Comparison of ENCODE assay signal across 23 cellular contexts in the genomic region with DNA sequence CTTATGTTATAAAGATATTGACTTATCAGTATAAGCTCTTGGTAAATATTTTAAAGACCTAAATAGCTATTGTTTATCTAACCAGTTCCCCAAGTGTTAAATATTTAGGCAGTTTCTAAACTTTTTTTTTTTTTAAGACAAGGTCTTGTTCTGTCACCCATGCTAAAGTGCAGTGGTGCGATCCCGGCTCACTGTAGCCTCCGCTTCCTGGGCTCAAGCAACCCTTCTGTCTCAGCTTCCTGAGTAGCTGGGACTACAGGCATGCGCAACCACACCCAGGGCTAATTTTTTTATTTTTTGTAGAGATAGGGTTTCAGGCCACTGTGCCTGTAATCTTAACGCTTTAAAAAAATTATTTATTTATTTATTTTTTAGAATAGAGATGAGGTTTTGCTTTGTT. TPM values are rescaled to one million over a fixed set of nuclear protein-coding genes. Genes with fewer than 3 reads are reported as not detected.
"Had no signal": no experiment of that assay in that cellular context is flagged by ENCODE, and none has a peak within 500 bp of the region (broad histone marks: within the 10 kb centered on the region; RNA-seq: fewer than 3 reads in every experiment).

No MANE protein-coding gene starts in this region.

- H3K36me3 Mint-ChIP-seq: activated CD8-positive, alpha-beta memory T cell treated with anti-CD3 and anti-CD28 coated beads, Interleukin-2, amount 10 ng/mL, durations not matched to agents 7 days and 5 days; activated naive CD8-positive, alpha-beta T cell treated with anti-CD3 and anti-CD28 coated beads, Interleukin-2, amount 10 ng/mL, durations not matched to agents 7 days and 5 days; natural killer cell treated with Interleukin-12 subunit alpha and Interleukin-12 subunit beta and Interleukin-15 and Interleukin-18, amount 100 ng/mL, for 72 hours had no signal

- DNase-seq: activated CD4-positive, alpha-beta memory T cell treated with anti-CD3 and anti-CD28 coated beads, Interleukin-2, amount 10 ng/mL, durations not matched to agents 7 days and 5 days; activated CD4-positive, alpha-beta T cell treated with anti-CD3 and anti-CD28 coated beads for 48 hours; activated CD4-positive, CD25-positive, alpha-beta regulatory T cell; activated CD8-positive, alpha-beta memory T cell treated with anti-CD3 and anti-CD28 coated beads, Interleukin-2, amount 10 ng/mL, durations not matched to agents 7 days and 5 days; activated naive CD4-positive, alpha-beta T cell treated with Interleukin-2 at 50 U/mL for 16 hours; activated naive CD8-positive, alpha-beta T cell treated with anti-CD3 and anti-CD28 coated beads, Interleukin-2, amount 10 ng/mL, durations not matched to agents 7 days and 5 days; amygdala; dermis blood vessel endothelial cell; effector memory CD4-positive, alpha-beta T cell; esophagus squamous epithelium; immature natural killer cell; kidney glomerular epithelial cell; retina; transverse colon had no signal

- H3K4me1 ChIP-seq: transverse colon, vagina had no signal

- H3K4me3 Mint-ChIP-seq: activated CD4-positive, alpha-beta memory T cell treated with anti-CD3 and anti-CD28 coated beads, Interleukin-2, amount 10 ng/mL, durations not matched to agents 7 days and 5 days; activated CD8-positive, alpha-beta memory T cell treated with anti-CD3 and anti-CD28 coated beads, Interleukin-2, amount 10 ng/mL, durations not matched to agents 7 days and 5 days; activated naive CD8-positive, alpha-beta T cell treated with anti-CD3 and anti-CD28 coated beads, Interleukin-2, amount 10 ng/mL, durations not matched to agents 7 days and 5 days; immature natural killer cell; natural killer cell treated with Interleukin-12 subunit alpha and Interleukin-12 subunit beta and Interleukin-15 and Interleukin-18, amount 100 ng/mL, for 72 hours; stimulated activated naive CD8-positive, alpha-beta T cell treated with anti-CD3 and anti-CD28 coated beads, Interleukin-15, Interleukin-2, amounts not matched to agents 100 ng/mL and 50 ng/mL, for 24 hours had no signal

- H3K27me3 Mint-ChIP-seq: activated CD4-positive, alpha-beta memory T cell treated with anti-CD3 and anti-CD28 coated beads, Interleukin-2, amount 10 ng/mL, durations not matched to agents 7 days and 5 days; activated CD8-positive, alpha-beta memory T cell treated with anti-CD3 and anti-CD28 coated beads, Interleukin-2, amount 10 ng/mL, durations not matched to agents 7 days and 5 days; activated naive CD8-positive, alpha-beta T cell treated with anti-CD3 and anti-CD28 coated beads, Interleukin-2, amount 10 ng/mL, durations not matched to agents 7 days and 5 days; natural killer cell treated with Interleukin-12 subunit alpha and Interleukin-12 subunit beta and Interleukin-15 and Interleukin-18, amount 100 ng/mL, for 72 hours; stimulated activated naive CD8-positive, alpha-beta T cell treated with anti-CD3 and anti-CD28 coated beads, Interleukin-15, Interleukin-2, amounts not matched to agents 100 ng/mL and 50 ng/mL, for 24 hours had no signal

- H3K9me3 ChIP-seq: esophagus squamous epithelium, neutrophil, transverse colon, vagina had no signal

- H3K4me3 ChIP-seq: cardiac muscle cell, esophagus squamous epithelium, transverse colon, vagina had no signal

- H3K27ac ChIP-seq: cardiac muscle cell, esophagus squamous epithelium, neutrophil, transverse colon, vagina had no signal

- H3K27ac Mint-ChIP-seq: activated CD4-positive, alpha-beta memory T cell treated with anti-CD3 and anti-CD28 coated beads, Interleukin-2, amount 10 ng/mL, durations not matched to agents 7 days and 5 days; activated CD8-positive, alpha-beta memory T cell treated with anti-CD3 and anti-CD28 coated beads, Interleukin-2, amount 10 ng/mL, durations not matched to agents 7 days and 5 days; activated naive CD8-positive, alpha-beta T cell treated with anti-CD3 and anti-CD28 coated beads, Interleukin-2, amount 10 ng/mL, durations not matched to agents 7 days and 5 days; activated T-helper 2 cell treated with anti-CD3 and anti-CD28 coated beads, Interferon-gamma antibody, Interleukin-2, Interleukin-4, amounts not matched to agents 10 μg/mL and 5 μg/mL and 100 μg/mL, durations not matched to agents 14 hours and 24 hours and 36 hours; immature natural killer cell; natural killer cell treated with Interleukin-12 subunit alpha and Interleukin-12 subunit beta and Interleukin-15 and Interleukin-18, amount 100 ng/mL, for 72 hours; stimulated activated naive CD8-positive, alpha-beta T cell treated with anti-CD3 and anti-CD28 coated beads, Interleukin-15, Interleukin-2, amounts not matched to agents 100 ng/mL and 50 ng/mL, for 24 hours had no signal

- H3K9me3 Mint-ChIP-seq: activated CD4-positive, alpha-beta memory T cell treated with anti-CD3 and anti-CD28 coated beads, Interleukin-2, amount 10 ng/mL, durations not matched to agents 7 days and 5 days; activated naive CD8-positive, alpha-beta T cell treated with anti-CD3 and anti-CD28 coated beads, Interleukin-2, amount 10 ng/mL, durations not matched to agents 7 days and 5 days; activated T-helper 2 cell treated with anti-CD3 and anti-CD28 coated beads, Interferon-gamma antibody, Interleukin-2, Interleukin-4, amounts not matched to agents 10 μg/mL and 5 μg/mL and 100 μg/mL, durations not matched to agents 14 hours and 24 hours and 36 hours; immature natural killer cell; natural killer cell treated with Interleukin-12 subunit alpha and Interleukin-12 subunit beta and Interleukin-15 and Interleukin-18, amount 100 ng/mL, for 72 hours; stimulated activated naive CD8-positive, alpha-beta T cell treated with anti-CD3 and anti-CD28 coated beads, Interleukin-15, Interleukin-2, amounts not matched to agents 100 ng/mL and 50 ng/mL, for 24 hours had no signal

- ATAC-seq: activated CD8-positive, alpha-beta memory T cell treated with anti-CD3 and anti-CD28 coated beads, Interleukin-2, amount 10 ng/mL, durations not matched to agents 7 days and 5 days; natural killer cell treated with Interleukin-12 subunit alpha and Interleukin-12 subunit beta and Interleukin-15 and Interleukin-18, amount 100 ng/mL, for 72 hours had no signal

- H3K27me3 ChIP-seq: cardiac muscle cell, esophagus squamous epithelium, neutrophil, transverse colon, vagina had no signal

- H3K4me1 Mint-ChIP-seq: activated CD8-positive, alpha-beta memory T cell treated with anti-CD3 and anti-CD28 coated beads, Interleukin-2, amount 10 ng/mL, durations not matched to agents 7 days and 5 days; activated naive CD8-positive, alpha-beta T cell treated with anti-CD3 and anti-CD28 coated beads, Interleukin-2, amount 10 ng/mL, durations not matched to agents 7 days and 5 days; immature natural killer cell had no signal

- H3K36me3 ChIP-seq: cardiac muscle cell, neutrophil, transverse colon, vagina had no signal

RNA-seq across cellular contexts. Expression of a gene that starts 55.0 kb away (rescaled TPM):
- total RNA-seq: activated CD4-positive, alpha-beta memory T cell treated with anti-CD3 and anti-CD28 coated beads, Interleukin-2, amount 10 ng/mL, durations not matched to agents 7 days and 5 days; activated CD8-positive, alpha-beta memory T cell treated with anti-CD3 and anti-CD28 coated beads, Interleukin-2, amount 10 ng/mL, durations not matched to agents 7 days and 5 days; activated naive CD8-positive, alpha-beta T cell treated with anti-CD3 and anti-CD28 coated beads, Interleukin-2, amount 10 ng/mL, durations not matched to agents 7 days and 5 days; activated T-helper 2 cell treated with anti-CD3 and anti-CD28 coated beads, Interferon-gamma antibody, Interleukin-2, Interleukin-4, amounts not matched to agents 10 μg/mL and 5 μg/mL and 100 μg/mL, durations not matched to agents 14 hours and 24 hours and 36 hours; cardiac muscle cell; dermis blood vessel endothelial cell; esophagus squamous epithelium; lower leg skin; mesenteric fat pad; natural killer cell treated with Interleukin-12 subunit alpha and Interleukin-12 subunit beta and Interleukin-15 and Interleukin-18, amount 100 ng/mL, for 72 hours; T-helper 2 cell treated with Interferon-gamma antibody and Interleukin-4, amounts not matched to agents 100 ng/mL and 5 ng/mL, for 36 hours; vagina had no signal
- polyA plus RNA-seq: cardiac muscle cell, immature natural killer cell had no signal
